ENCODE assay signal across 8 cellular contexts in the genomic region with DNA sequence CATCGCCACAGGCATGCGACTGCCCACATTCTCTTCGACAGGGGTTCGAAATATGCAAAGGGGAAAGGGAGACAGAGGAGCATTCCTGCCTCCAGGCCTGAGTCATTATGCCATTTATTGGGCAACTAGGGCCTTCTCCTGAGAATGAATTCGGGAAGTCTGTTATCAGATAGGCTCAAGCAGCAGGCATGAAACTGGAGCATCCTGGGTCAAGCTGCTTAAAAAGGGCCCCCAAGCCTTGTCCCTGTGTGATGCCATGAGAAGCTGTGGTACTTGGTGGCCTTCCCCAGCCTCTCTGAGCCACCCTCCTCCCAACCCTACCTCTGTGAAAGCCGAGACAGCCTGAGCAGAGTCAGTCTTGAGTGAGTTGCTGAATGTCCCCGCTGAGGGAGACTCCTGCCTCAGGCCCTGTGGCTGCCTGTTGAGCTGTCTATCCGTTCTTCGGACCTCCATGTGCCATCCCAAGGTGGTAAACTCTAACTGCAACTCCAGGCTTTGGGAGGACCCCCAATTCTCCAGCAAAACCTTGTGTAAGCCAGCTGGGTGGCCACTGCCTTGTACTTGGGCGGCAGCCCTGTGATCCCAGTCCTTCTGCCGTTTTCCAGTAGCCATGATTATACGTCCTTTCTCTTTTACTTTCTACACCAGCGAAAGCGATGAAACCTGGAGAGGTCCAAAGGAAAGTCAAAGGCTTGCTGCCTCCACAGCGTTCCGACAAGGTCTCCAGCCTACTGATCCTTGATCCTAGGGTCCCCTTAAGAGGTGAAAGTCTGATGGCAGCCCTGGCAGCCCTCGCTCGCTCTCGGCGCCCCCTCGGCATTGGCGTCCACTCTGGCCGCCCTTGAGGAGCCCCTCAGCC. TPM values are rescaled to one million over a fixed set of nuclear protein-coding genes. Genes with fewer than 3 reads are reported as not detected.
DNase-seq lines count a peak whose midpoint lies in the region; ATAC-seq and TF ChIP-seq lines count a peak whose summit lies in the region.
"Had no signal": no experiment of that assay in that cellular context is flagged by ENCODE, and none has a peak within 500 bp of the region (broad histone marks: within the 10 kb centered on the region; RNA-seq: fewer than 3 reads in every experiment).

No MANE protein-coding gene starts in this region.

- 71% methylated on average over 22 of the region's 23 CpGs for WGBS in esophagus muscularis mucosa

- TF ChIP-seq EP300 in esophagus muscularis mucosa (IDR thresholded peaks at IDR 0.05): no peak

- peaks cover 10 to 43% (median 12%) of the 10 kb centered on the region in 4 donors for H3K4me1 ChIP-seq in esophagus muscularis mucosa

- H3K27ac ChIP-seq in esophagus muscularis mucosa (replicated peaks in 1 of 4): peak overlapping the region in 2 of 4 donors; percentile 59 to 65

- H3K27me3 Mint-ChIP-seq in T-helper 17 cell (no peaks in the 10 kb centered on the region), progenitor cell of endocrine pancreas (no peaks in the 10 kb centered on the region)

- TF ChIP-seq CTCF in esophagus muscularis mucosa (IDR thresholded peaks at IDR 0.05) (no peak), progenitor cell of endocrine pancreas (IDR thresholded peaks at IDR 0.05; ENCODE audit: unreplicated experiment) (no peak)

- H3K9me3 Mint-ChIP-seq in progenitor cell of endocrine pancreas (ENCODE audit: low read depth): peaks cover 17% of the 10 kb centered on the region

- intact Hi-C loops in esophagus muscularis mucosa (cut with DNase I): no loop called here
- intact Hi-C loops in sciatic nerve (cut with DNase I): no loop called here

- H3K9me3 ChIP-seq in T-helper 17 cell (ENCODE audit: control insufficient read depth, low read length, poor library complexity, severe bottlenecking) (no peaks in the 10 kb centered on the region), esophagus muscularis mucosa (no peaks in the 10 kb centered on the region)

- DNase-seq in GM03348 (ENCODE audit: low spot score) (peak; percentile 67), T-helper 17 cell (no peak), esophagus muscularis mucosa (ENCODE audit: extremely low spot score) (peak; percentile 42), sciatic nerve (ENCODE audit: low spot score) (peak; percentile 56), progenitor cell of endocrine pancreas (ENCODE audit: low spot score, unreplicated experiment) (no peak), KBM-7 (no peak), SHP77 (lab: John Stamatoyannopoulos, UW) (no peak)
- DNase-seq: NCI-H2081 treated with DMSO at 0.1 percent for 48 hours had no signal

- H3K36me3 ChIP-seq in esophagus muscularis mucosa: no peaks in the 10 kb centered on the region

- TF ChIP-seq POLR2A in esophagus muscularis mucosa (IDR thresholded peaks at IDR 0.05; ENCODE audit: low read depth): no peak

- peaks cover 36% of the 10 kb centered on the region for H3K4me1 Mint-ChIP-seq in T-helper 17 cell
- H3K4me1 Mint-ChIP-seq in progenitor cell of endocrine pancreas (ENCODE audit: low read depth): no peaks in the 10 kb centered on the region

- H3K36me3 Mint-ChIP-seq in T-helper 17 cell (ENCODE audit: low read depth) (no peaks in the 10 kb centered on the region), progenitor cell of endocrine pancreas (ENCODE audit: insufficient read depth) (peaks cover 5% of the 10 kb centered on the region)

- peak overlapping the region; percentile 51 for H3K27ac Mint-ChIP-seq in T-helper 17 cell
- H3K27ac Mint-ChIP-seq in progenitor cell of endocrine pancreas: no peak overlapping the region

- ATAC-seq in T-helper 17 cell: no peak
- no peak for ATAC-seq in sciatic nerve

- in situ Hi-C loops in KBM-7 (cut with MboI; ENCODE audit: low pct_unique_long_range_greater_than_20kb, low sequenced_read_pairs): no loop called here

- H3K27me3 ChIP-seq in esophagus muscularis mucosa: no peaks in the 10 kb centered on the region

- H3K4me3 Mint-ChIP-seq in T-helper 17 cell (peak overlapping the region; percentile 63), progenitor cell of endocrine pancreas (ENCODE audit: low read depth) (no peak overlapping the region)

- peak overlapping the region in 2 of 4 donors; percentile 59 to 65 for H3K4me3 ChIP-seq in esophagus muscularis mucosa

RNA-seq across cellular contexts. Expression of a gene that starts 37.7 kb away (rescaled TPM):
- total RNA-seq in T-helper 17 cell (10 to 100 TPM; 29.8 to 39.8 TPM), esophagus muscularis mucosa (10 to 100 TPM; 11.8 to 19.4 (median 18.7) TPM), sciatic nerve (37.6 TPM), progenitor cell of endocrine pancreas (48.6 and 49.3 TPM in 2 replicates)

Comparison
In these comparisons a context has a peak if more than half of its experiments do, and no peak if none do; other contexts are left out.
1. DNase-seq: peak in GM03348 (single experiment), esophagus muscularis mucosa (single experiment) and sciatic nerve (single experiment); none in T-helper 17 cell (0 of 3), progenitor cell of endocrine pancreas (single experiment), KBM-7 (single experiment) and SHP77 (0 of 2).